19 cellular contexts compared by ENCODE assay signal in genomic region chr17:2034806-2035548, GRCh38. TPM values are rescaled to one million over a fixed set of nuclear protein-coding genes. Genes with fewer than 3 reads are reported as not detected.
DNase-seq lines count a peak whose midpoint lies in the region; TF ChIP-seq lines count a peak whose summit lies in the region.
"Had no signal": no experiment of that assay in that cellular context is flagged by ENCODE, and none has a peak within 500 bp of the region (broad histone marks: within the 10 kb centered on the region; RNA-seq: fewer than 3 reads in every experiment).

No MANE protein-coding gene starts in this region.

- in situ Hi-C loops in GM23248 (cut with MboI) = no loop called here

- H3K27me3 ChIP-seq in GM23248 (replicated peaks; ENCODE audit: insufficient read depth) = no peaks in the 10 kb centered on the region
- H3K27me3 ChIP-seq: BE2C, stomach had no signal

- no peak for TF ChIP-seq CTCF in AG04449 (IDR thresholded peaks at IDR 0.05; ENCODE audit: insufficient read depth, low read length, missing control alignments)

- H3K4me2 ChIP-seq in GM23248 (ENCODE audit: unreplicated experiment) = peak overlapping the region; percentile 44

- H3K79me2 ChIP-seq in GM23248 (ENCODE audit: insufficient read depth) = peaks cover 19% of the 10 kb centered on the region

- H3F3A ChIP-seq in GM23248 (ENCODE audit: insufficient read depth) = peaks cover 12% of the 10 kb centered on the region; the same call in 1 of the 2 replicates

- H3K9me2 ChIP-seq in GM23248 (ENCODE audit: insufficient read depth) = no peaks in the 10 kb centered on the region

- H3K36me3 ChIP-seq in GM23248 (ENCODE audit: low read depth) (peaks cover 5% of the 10 kb centered on the region; the same call in 1 of the 2 replicates), SK-N-MC (ENCODE audit: insufficient read depth, low read length) (peaks cover 12% of the 10 kb centered on the region; the same call in 1 of the 2 replicates)
- H3K36me3 ChIP-seq: BE2C had no signal

- H3K4me3 ChIP-seq in AG04449 (ENCODE audit: low read depth, low read length) (peak overlapping the region; percentile 43), GM23248 (peak overlapping the region; percentile 25; the same call in 1 of the 2 replicates), SK-N-MC (peak overlapping the region; percentile 64)
- H3K4me3 ChIP-seq: lung, stomach had no signal

- no peak overlapping the region for H2AFZ ChIP-seq in GM23248

- DNase-seq in AG04449 (ENCODE audit: low read depth, low spot score) = peak; percentile 86
- peak; percentile 94 for DNase-seq in GM23248
- DNase-seq in SK-N-MC (ENCODE audit: low read depth, low spot score) = no peak
- peak; percentile 65 for DNase-seq in hepatic stellate cell (ENCODE audit: low spot score)
- DNase-seq in GM19238 (ENCODE audit: insufficient read length, low spot score) = no peak
- DNase-seq in iPS-NIHi7 (ENCODE audit: extremely low spot score) = no peak
- DNase-seq in NCI-H2196 (lab: John Stamatoyannopoulos, UW; ENCODE audit: unreplicated experiment) = no peak
- DNase-seq in H4 (ENCODE audit: low spot score) = no peak
- DNase-seq: activated CD4-positive, alpha-beta T cell treated with anti-CD3 and anti-CD28 coated beads, Interleukin-2, amount 10 ng/mL, durations not matched to agents 7 days and 5 days; activated naive CD4-positive, alpha-beta T cell treated with anti-CD3 and anti-CD28 coated beads, Interleukin-2, amount 50 U/mL, for 16 hours; BE2C; DMS153; NCI-H1092 treated with DMSO at 0.1 percent for 48 hours; NCI-H345; SHP77 treated with DMSO at 0.1 percent for 48 hours; stomach had no signal

- H3K9me3 ChIP-seq in GM23248 (ENCODE audit: low read depth) = no peaks in the 10 kb centered on the region
- no peaks in the 10 kb centered on the region for H3K9me3 ChIP-seq in SK-N-MC (ENCODE audit: low read depth, low read length)
- H3K9me3 ChIP-seq: BE2C, stomach had no signal

- H3K4me1 ChIP-seq in GM23248 (ENCODE audit: insufficient read depth) = peaks cover 26% of the 10 kb centered on the region
- H3K4me1 ChIP-seq: BE2C had no signal

- H3K27ac ChIP-seq in GM23248 (peak overlapping the region; percentile 26), SK-N-MC (peak overlapping the region; percentile 31; the same call in 1 of the 2 replicates)
- H3K27ac ChIP-seq: stomach had no signal

- WGBS in GM23248 (ENCODE audit: low coverage in 1 of 2, low lambda C conversion rate in 2 of 2, missing lambda C conversion rate in 2 of 2), 2 experiments = 12 to 19% methylated on average over 5 to 8 of the region's 10 CpGs

- POLR2A ChIA-PET in AG04449 (lab: Yijun Ruan, JAX) = interaction anchor here (0.9 to 1.8 kb wide), 3 partner anchors 8 to 319 kb away, joined by 3 to 4 read pairs (median 4); no protein-coding TSS in a partner anchor

- H4K20me1 ChIP-seq in GM23248 (ENCODE audit: insufficient read depth) = no peaks in the 10 kb centered on the region

- H3K9ac ChIP-seq in GM23248 (peak overlapping the region; percentile 39), SK-N-MC (ENCODE audit: insufficient read length) (no peak overlapping the region)

- CTCF ChIA-PET in AG04449 (lab: Yijun Ruan, JAX) = interaction anchor here (1.0 to 15.3 kb wide), 3 partner anchors 22 to 153 kb away, joined by 4 to 223 read pairs (median 6); no protein-coding TSS in a partner anchor

RNA-seq across cellular contexts. Expression of gene DPH1, which starts 5.0 kb away (rescaled TPM):
- 51.2 and 58.1 TPM in 2 replicates for total RNA-seq in GM23248 (2014; rRNA removed; shearing (Covaris generic))
- polyA plus RNA-seq in GM23248 (2016; fragmentation: Nextera tagmentation; extraction: Ambion mirVana) = 41.1 and 41.2 TPM in 2 replicates
- total RNA-seq in H4 (2014; rRNA removed; shearing (Covaris generic)) = 12.3 and 16.5 TPM in 2 replicates

RNA-seq across cellular contexts. Expression of gene OVCA2, which starts 6.8 kb away (rescaled TPM):
- total RNA-seq in GM23248 (2014; rRNA removed; shearing (Covaris generic)) = 67.3 and 92.0 TPM in 2 replicates
- polyA plus RNA-seq in GM23248 (2016; fragmentation: Nextera tagmentation; extraction: Ambion mirVana) = 63.5 and 66.1 TPM in 2 replicates
- total RNA-seq in H4 (2014; rRNA removed; shearing (Covaris generic)) = 40.3 and 49.8 TPM in 2 replicates

RNA-seq across cellular contexts. Expression of gene RTN4RL1, which starts 9.8 kb away (rescaled TPM):
- total RNA-seq in GM23248 (2014; rRNA removed; shearing (Covaris generic)) = 0.22 TPM in 1 of 2 replicates, not detected in the other
- not detected in 2 replicates for polyA plus RNA-seq in GM23248 (2016; fragmentation: Nextera tagmentation; extraction: Ambion mirVana)
- 0.48 and 1.3 TPM in 2 replicates for total RNA-seq in H4 (2014; rRNA removed; shearing (Covaris generic))
- total RNA-seq: HepG2; natural killer cell treated with Interleukin-12 subunit alpha and Interleukin-12 subunit beta and Interleukin-15 and Interleukin-18, amount 100 ng/mL, for 72 hours had no signal

RNA-seq across cellular contexts. Expression of gene HIC1, which starts 19.9 kb away (rescaled TPM):
- total RNA-seq in GM23248 (2014; rRNA removed; shearing (Covaris generic)) = 35.0 and 59.8 TPM in 2 replicates
- polyA plus RNA-seq in GM23248 (2016; fragmentation: Nextera tagmentation; extraction: Ambion mirVana) = 1.6 TPM in 2 replicates
- 0.08 TPM in 1 of 2 replicates, not detected in the other for total RNA-seq in H4 (2014; rRNA removed; shearing (Covaris generic))

Comparison
In these comparisons a context has a peak if more than half of its experiments do, and no peak if none do; other contexts are left out.
1. DNase-seq: peak in AG04449 (single experiment), GM23248 (single experiment) and hepatic stellate cell (single experiment); none in SK-N-MC (single experiment), GM19238 (single experiment), iPS-NIHi7 (single experiment), NCI-H2196 (single experiment) and H4 (single experiment).
2. Peak in every context shown above with its lines, with median percentiles within 50 percentile points of each other: H3K4me3 ChIP-seq.